In genomic region chr6:87701676-87702588, GRCh38 we compare ENCODE assay signal across 8 cellular contexts. TPM values are rescaled to one million over a fixed set of nuclear protein-coding genes. Genes with fewer than 3 reads are reported as not detected.
A peak's percentile ranks its signal among the peaks of the same experiment; 100 is the strongest.
DNase-seq lines count a peak whose midpoint lies in the region; TF ChIP-seq lines count a peak whose summit lies in the region.

Gene AKIRIN2 (minus strand): TSS chr6:87702233. CDS start chr6:87701684, 549 bp downstream.

- peak within 1 kb of the TSS; percentile 42 to 100 (median 99) for H3K9ac ChIP-seq in subcutaneous abdominal adipose tissue (ENCODE audit: low read length in 5 of 5)

- H3K27ac ChIP-seq in subcutaneous abdominal adipose tissue (ENCODE audit: low read depth, low read length): peak within 1 kb of the TSS; percentile 99

- H3K36me3 Mint-ChIP-seq in activated naive CD4-positive, alpha-beta T cell treated with anti-CD3 and anti-CD28 coated beads for 36 hours (ENCODE audit: low read depth): peaks cover 14% of the 10 kb centered on the region

- CTCF ChIA-PET in activated naive CD4-positive, alpha-beta T cell treated with anti-CD3 and anti-CD28 coated beads for 36 hours (lab: Charles Lee): interaction anchor here (1.4 kb wide), 1 partner anchor 17 kb away, joined by 3 read pairs; no protein-coding TSS in a partner anchor

- H3K9me3 Mint-ChIP-seq in activated naive CD4-positive, alpha-beta T cell treated with anti-CD3 and anti-CD28 coated beads for 36 hours: no peaks in the 10 kb centered on the region

- H3K27me3 ChIP-seq in neuron (ENCODE audit: insufficient read depth, low read length) (no peaks in the 10 kb centered on the region), subcutaneous abdominal adipose tissue (ENCODE audit: control insufficient read depth in 5 of 5, insufficient read depth in 4 of 5, low read length in 5 of 5) (no peaks in the 10 kb centered on the region)

- peaks cover 42% of the 10 kb centered on the region for H3K4me1 Mint-ChIP-seq in activated naive CD4-positive, alpha-beta T cell treated with anti-CD3 and anti-CD28 coated beads for 36 hours (ENCODE audit: low read depth)

- peak within 1 kb of the TSS; percentile 82 for H3K4me3 ChIP-seq in HFF-Myc (replicated peaks; ENCODE audit: low read depth, low read length)
- peak within 1 kb of the TSS; percentile 100 for H3K4me3 ChIP-seq in neuron (ENCODE audit: low read length)
- H3K4me3 ChIP-seq in subcutaneous abdominal adipose tissue (ENCODE audit: low read depth in 1 of 5, low read length in 5 of 5): peak within 1 kb of the TSS; percentile 80 to 98 (median 97)

- peak; percentile 94 for DNase-seq in GM03348 (ENCODE audit: low spot score)
- peak; percentile 98 for DNase-seq in HFF-Myc (ENCODE audit: extremely low read depth, low read depth)
- DNase-seq in NAMALWA (ENCODE audit: low spot score): peak; percentile 99
- DNase-seq in SK-N-DZ (ENCODE audit: low spot score): peak; percentile 100
- DNase-seq in activated naive CD4-positive, alpha-beta T cell treated with anti-CD3 and anti-CD28 coated beads for 36 hours: peak; percentile 97
- peak; percentile 97 for DNase-seq in foreskin melanocyte

- H2AFZ ChIP-seq in neuron (ENCODE audit: low read depth, low read length): peak within 1 kb of the TSS; percentile 89

- H3K27ac Mint-ChIP-seq in activated naive CD4-positive, alpha-beta T cell treated with anti-CD3 and anti-CD28 coated beads for 36 hours: peak within 1 kb of the TSS; percentile 89

- intact Hi-C loops in activated naive CD4-positive, alpha-beta T cell treated with anti-CD3 and anti-CD28 coated beads for 36 hours (cut with micrococcal nuclease): loop anchor here (1.0 to 2.0 kb wide), 12 partner anchors 19 to 1379 kb away; partner anchors contain the start of genes ORC3, PNRC1, RNGTT and SLC35A1

- H3K36me3 ChIP-seq in neuron (ENCODE audit: insufficient read depth, low read length) (no peaks in the 10 kb centered on the region), subcutaneous abdominal adipose tissue (ENCODE audit: control insufficient read depth in 5 of 5, insufficient read depth in 5 of 5, low read length in 5 of 5) (no peaks in the 10 kb centered on the region)

- peak within 1 kb of the TSS; percentile 86 for H3K4me3 Mint-ChIP-seq in activated naive CD4-positive, alpha-beta T cell treated with anti-CD3 and anti-CD28 coated beads for 36 hours

- TF ChIP-seq CTCF in HFF-Myc (IDR thresholded peaks at IDR 0.05; ENCODE audit: low read depth, low read length, missing control alignments): no peak

- no peaks in the 10 kb centered on the region for H3K27me3 Mint-ChIP-seq in activated naive CD4-positive, alpha-beta T cell treated with anti-CD3 and anti-CD28 coated beads for 36 hours (ENCODE audit: low read depth)

- H3K9me3 ChIP-seq in neuron (ENCODE audit: low read length) (no peaks in the 10 kb centered on the region), subcutaneous abdominal adipose tissue (ENCODE audit: control insufficient read depth in 5 of 5, low read length in 5 of 5) (no peaks in the 10 kb centered on the region)

- H3K4me1 ChIP-seq in neuron (ENCODE audit: insufficient read depth, low read length): peaks cover 23% of the 10 kb centered on the region
- H3K4me1 ChIP-seq in subcutaneous abdominal adipose tissue (ENCODE audit: control insufficient read depth in 5 of 5, insufficient read depth in 5 of 5, low read length in 5 of 5): peaks cover 0 to 36% (median 28%) of the 10 kb centered on the region in 5 donors

RNA-seq across cellular contexts. Expression of gene AKIRIN2, which starts in this region (rescaled TPM):
- polyA plus RNA-seq in SK-N-DZ (2014; cell fraction: cytosol; rRNA removed): 38.7 and 57.0 TPM in 2 replicates
- 21.6 and 37.7 TPM in 2 replicates for polyA plus RNA-seq in SK-N-DZ (2014; cell fraction: nucleus; rRNA removed)
- 10 to 100 TPM; 47.6 to 49.8 TPM for total RNA-seq in activated naive CD4-positive, alpha-beta T cell treated with anti-CD3 and anti-CD28 coated beads for 36 hours

Comparison
In these comparisons a context has a peak if more than half of its experiments do, and no peak if none do; other contexts are left out.
1. Peak in every context shown above with its lines: DNase-seq, H3K4me3 ChIP-seq and H3K27ac ChIP-seq.